ENCODE assay signal across 1 cellular context in the genomic region with DNA sequence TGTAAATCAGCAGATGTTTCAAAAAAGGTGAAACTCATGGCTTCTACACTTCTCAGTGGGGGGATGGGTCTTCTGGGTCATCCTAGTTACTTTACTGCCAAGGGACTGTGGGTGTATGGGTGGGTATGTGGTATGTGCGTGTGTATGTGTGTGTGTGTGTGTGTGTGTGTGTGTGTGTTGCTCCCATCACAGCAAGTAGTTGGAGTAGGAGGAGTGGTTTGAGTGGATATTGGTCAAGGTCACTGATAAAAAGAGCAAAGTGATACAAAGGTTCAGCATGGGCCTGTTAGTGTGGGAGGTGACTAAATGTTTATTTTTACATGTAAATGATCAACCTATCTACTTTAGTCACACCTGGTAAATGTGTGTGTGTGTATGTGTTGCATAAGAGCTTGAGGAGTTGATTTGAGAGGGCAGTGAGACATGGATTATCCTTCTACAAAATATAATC.
TF ChIP-seq lines count a peak whose summit lies in the region.

No MANE protein-coding gene starts in this region.

TF ChIP-seq in HepG2, 621 proteins besides CTCF, POLR2A, EP300 and RAD21 (continued from another document and continues in another):
- TF ChIP-seq, protein P1, sequence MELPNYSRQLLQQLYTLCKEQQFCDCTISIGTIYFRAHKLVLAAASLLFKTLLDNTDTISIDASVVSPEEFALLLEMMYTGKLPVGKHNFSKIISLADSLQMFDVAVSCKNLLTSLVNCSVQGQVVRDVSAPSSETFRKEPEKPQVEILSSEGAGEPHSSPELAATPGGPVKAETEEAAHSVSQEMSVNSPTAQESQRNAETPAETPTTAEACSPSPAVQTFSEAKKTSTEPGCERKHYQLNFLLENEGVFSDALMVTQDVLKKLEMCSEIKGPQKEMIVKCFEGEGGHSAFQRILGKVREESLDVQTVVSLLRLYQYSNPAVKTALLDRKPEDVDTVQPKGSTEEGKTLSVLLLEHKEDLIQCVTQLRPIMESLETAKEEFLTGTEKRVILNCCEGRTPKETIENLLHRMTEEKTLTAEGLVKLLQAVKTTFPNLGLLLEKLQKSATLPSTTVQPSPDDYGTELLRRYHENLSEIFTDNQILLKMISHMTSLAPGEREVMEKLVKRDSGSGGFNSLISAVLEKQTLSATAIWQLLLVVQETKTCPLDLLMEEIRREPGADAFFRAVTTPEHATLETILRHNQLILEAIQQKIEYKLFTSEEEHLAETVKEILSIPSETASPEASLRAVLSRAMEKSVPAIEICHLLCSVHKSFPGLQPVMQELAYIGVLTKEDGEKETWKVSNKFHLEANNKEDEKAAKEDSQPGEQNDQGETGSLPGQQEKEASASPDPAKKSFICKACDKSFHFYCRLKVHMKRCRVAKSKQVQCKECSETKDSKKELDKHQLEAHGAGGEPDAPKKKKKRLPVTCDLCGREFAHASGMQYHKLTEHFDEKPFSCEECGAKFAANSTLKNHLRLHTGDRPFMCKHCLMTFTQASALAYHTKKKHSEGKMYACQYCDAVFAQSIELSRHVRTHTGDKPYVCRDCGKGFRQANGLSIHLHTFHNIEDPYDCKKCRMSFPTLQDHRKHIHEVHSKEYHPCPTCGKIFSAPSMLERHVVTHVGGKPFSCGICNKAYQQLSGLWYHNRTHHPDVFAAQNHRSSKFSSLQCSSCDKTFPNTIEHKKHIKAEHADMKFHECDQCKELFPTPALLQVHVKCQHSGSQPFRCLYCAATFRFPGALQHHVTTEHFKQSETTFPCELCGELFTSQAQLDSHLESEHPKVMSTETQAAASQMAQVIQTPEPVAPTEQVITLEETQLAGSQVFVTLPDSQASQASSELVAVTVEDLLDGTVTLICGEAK (IDR thresholded peaks at IDR 0.05) = no peak
- TF ChIP-seq, protein P1 (CRISPR knock-in tag; IDR thresholded peaks at IDR 0.05) = no peak; the same call in 1 of the 2 replicates
- TF ChIP-seq, protein P2, sequence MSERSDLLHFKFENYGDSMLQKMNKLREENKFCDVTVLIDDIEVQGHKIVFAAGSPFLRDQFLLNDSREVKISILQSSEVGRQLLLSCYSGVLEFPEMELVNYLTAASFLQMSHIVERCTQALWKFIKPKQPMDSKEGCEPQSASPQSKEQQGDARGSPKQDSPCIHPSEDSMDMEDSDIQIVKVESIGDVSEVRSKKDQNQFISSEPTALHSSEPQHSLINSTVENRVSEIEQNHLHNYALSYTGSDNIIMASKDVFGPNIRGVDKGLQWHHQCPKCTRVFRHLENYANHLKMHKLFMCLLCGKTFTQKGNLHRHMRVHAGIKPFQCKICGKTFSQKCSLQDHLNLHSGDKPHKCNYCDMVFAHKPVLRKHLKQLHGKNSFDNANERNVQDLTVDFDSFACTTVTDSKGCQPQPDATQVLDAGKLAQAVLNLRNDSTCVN (CRISPR knock-in tag; IDR thresholded peaks at IDR 0.05; ENCODE audit: borderline replicate concordance) = no peak
- TF ChIP-seq, protein P3, sequence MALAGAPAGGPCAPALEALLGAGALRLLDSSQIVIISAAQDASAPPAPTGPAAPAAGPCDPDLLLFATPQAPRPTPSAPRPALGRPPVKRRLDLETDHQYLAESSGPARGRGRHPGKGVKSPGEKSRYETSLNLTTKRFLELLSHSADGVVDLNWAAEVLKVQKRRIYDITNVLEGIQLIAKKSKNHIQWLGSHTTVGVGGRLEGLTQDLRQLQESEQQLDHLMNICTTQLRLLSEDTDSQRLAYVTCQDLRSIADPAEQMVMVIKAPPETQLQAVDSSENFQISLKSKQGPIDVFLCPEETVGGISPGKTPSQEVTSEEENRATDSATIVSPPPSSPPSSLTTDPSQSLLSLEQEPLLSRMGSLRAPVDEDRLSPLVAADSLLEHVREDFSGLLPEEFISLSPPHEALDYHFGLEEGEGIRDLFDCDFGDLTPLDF (CRISPR knock-in tag; IDR thresholded peaks at IDR 0.05) = no peak
- TF ChIP-seq FOXK2 (IDR thresholded peaks at IDR 0.05) = peak; percentile 58; the same call in 1 of the 2 replicates
- TF ChIP-seq CCDC6 (CRISPR knock-in tag; IDR thresholded peaks at IDR 0.05) = no peak; the same call in 1 of the 2 replicates
- 0 out of 2 replicates have a peak, but pooled peaks have one; percentile 18 for TF ChIP-seq ZNF350 (CRISPR knock-in tag; IDR thresholded peaks at IDR 0.05; ENCODE audit: borderline replicate concordance, low read depth)
- TF ChIP-seq FOXK1 (CRISPR knock-in tag; IDR thresholded peaks at IDR 0.05; ENCODE audit: borderline replicate concordance, low read depth) = peak; percentile 56
- 0 out of 2 replicates have a peak, but pooled peaks have one; percentile 35 for TF ChIP-seq ZNF543 (CRISPR knock-in tag; IDR thresholded peaks at IDR 0.05)
- no peak for TF ChIP-seq SRSF4 (IDR thresholded peaks at IDR 0.05; ENCODE audit: low read depth, low read length, poor library complexity, severe bottlenecking)
- 0 out of 2 replicates have a peak, but pooled peaks have one; percentile 42 for TF ChIP-seq ZNF205 (CRISPR knock-in tag; IDR thresholded peaks at IDR 0.05)
- no peak for TF ChIP-seq ZNF607 (CRISPR knock-in tag; IDR thresholded peaks at IDR 0.05; ENCODE audit: borderline replicate concordance)
- TF ChIP-seq, protein P4, sequence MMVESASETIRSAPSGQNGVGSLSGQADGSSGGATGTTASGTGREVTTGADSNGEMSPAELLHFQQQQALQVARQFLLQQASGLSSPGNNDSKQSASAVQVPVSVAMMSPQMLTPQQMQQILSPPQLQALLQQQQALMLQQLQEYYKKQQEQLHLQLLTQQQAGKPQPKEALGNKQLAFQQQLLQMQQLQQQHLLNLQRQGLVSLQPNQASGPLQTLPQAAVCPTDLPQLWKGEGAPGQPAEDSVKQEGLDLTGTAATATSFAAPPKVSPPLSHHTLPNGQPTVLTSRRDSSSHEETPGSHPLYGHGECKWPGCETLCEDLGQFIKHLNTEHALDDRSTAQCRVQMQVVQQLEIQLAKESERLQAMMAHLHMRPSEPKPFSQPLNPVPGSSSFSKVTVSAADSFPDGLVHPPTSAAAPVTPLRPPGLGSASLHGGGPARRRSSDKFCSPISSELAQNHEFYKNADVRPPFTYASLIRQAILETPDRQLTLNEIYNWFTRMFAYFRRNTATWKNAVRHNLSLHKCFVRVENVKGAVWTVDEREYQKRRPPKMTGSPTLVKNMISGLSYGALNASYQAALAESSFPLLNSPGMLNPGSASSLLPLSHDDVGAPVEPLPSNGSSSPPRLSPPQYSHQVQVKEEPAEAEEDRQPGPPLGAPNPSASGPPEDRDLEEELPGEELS (CRISPR knock-in tag; IDR thresholded peaks at IDR 0.05) = peak; percentile 75
- TF ChIP-seq MZF1 (CRISPR knock-in tag; IDR thresholded peaks at IDR 0.05; ENCODE audit: borderline replicate concordance) = no peak
- no peak for TF ChIP-seq ZNF20 (CRISPR knock-in tag; IDR thresholded peaks at IDR 0.05)
- peak; percentile 96 for TF ChIP-seq FOXP1 (IDR thresholded peaks at IDR 0.05)
- TF ChIP-seq FOXP1 (CRISPR knock-in tag; IDR thresholded peaks at IDR 0.05) = peak; percentile 93
- TF ChIP-seq, protein P5, sequence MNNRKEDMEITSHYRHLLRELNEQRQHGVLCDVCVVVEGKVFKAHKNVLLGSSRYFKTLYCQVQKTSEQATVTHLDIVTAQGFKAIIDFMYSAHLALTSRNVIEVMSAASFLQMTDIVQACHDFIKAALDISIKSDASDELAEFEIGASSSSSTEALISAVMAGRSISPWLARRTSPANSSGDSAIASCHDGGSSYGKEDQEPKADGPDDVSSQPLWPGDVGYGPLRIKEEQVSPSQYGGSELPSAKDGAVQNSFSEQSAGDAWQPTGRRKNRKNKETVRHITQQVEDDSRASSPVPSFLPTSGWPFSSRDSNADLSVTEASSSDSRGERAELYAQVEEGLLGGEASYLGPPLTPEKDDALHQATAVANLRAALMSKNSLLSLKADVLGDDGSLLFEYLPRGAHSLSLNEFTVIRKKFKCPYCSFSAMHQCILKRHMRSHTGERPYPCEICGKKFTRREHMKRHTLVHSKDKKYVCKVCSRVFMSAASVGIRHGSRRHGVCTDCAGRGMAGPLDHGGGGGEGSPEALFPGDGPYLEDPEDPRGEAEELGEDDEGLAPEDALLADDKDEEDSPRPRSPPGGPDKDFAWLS (CRISPR knock-in tag; IDR thresholded peaks at IDR 0.05; ENCODE audit: borderline replicate concordance) = no peak
- no peak for TF ChIP-seq ZNF101 (CRISPR knock-in tag; IDR thresholded peaks at IDR 0.05; ENCODE audit: borderline replicate concordance, low read depth)
- TF ChIP-seq RCOR2 (CRISPR knock-in tag; IDR thresholded peaks at IDR 0.05) = no peak
- no peak for TF ChIP-seq MTA3 (CRISPR knock-in tag; IDR thresholded peaks at IDR 0.05)
- no peak for TF ChIP-seq ZNF337 (CRISPR knock-in tag; IDR thresholded peaks at IDR 0.05; ENCODE audit: borderline replicate concordance, low read depth)
- TF ChIP-seq PRPF4 (IDR thresholded peaks at IDR 0.05; ENCODE audit: low read depth, low read length, poor library complexity, severe bottlenecking) = no peak
- no peak for TF ChIP-seq KLF9 (CRISPR knock-in tag; IDR thresholded peaks at IDR 0.05; ENCODE audit: low read depth)
- TF ChIP-seq, protein P6, sequence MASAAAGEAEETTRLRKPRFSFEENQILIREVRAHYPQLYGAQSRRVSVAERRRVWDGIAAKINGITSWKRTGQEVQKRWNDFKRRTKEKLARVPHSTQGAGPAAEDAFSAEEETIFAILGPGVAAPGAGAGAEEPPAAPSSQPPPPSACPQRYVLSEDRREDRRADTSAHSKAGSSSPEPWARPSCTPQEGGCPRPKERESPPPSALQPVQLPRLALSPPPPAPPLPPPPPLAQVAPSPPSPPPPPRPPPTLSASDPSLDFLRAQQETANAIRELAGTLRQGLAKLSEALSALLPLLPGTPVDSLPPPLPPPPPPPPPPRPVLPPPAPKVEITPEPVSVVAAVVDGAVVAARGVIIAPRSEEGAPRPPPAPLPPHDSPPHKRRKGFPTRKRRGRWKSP (CRISPR knock-in tag; IDR thresholded peaks at IDR 0.05) = peak; percentile 66; the same call in 1 of the 2 replicates
- TF ChIP-seq KDM3A (CRISPR knock-in tag; IDR thresholded peaks at IDR 0.05; ENCODE audit: low read depth) = no peak
- TF ChIP-seq, protein P7, sequence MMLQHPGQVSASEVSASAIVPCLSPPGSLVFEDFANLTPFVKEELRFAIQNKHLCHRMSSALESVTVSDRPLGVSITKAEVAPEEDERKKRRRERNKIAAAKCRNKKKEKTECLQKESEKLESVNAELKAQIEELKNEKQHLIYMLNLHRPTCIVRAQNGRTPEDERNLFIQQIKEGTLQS (CRISPR knock-in tag; IDR thresholded peaks at IDR 0.05) = no peak
- TF ChIP-seq PLRG1 (conservative IDR thresholded peaks at IDR 0.05) = no peak
- TF ChIP-seq CHCHD3 (CRISPR knock-in tag; IDR thresholded peaks at IDR 0.05) = no peak
- TF ChIP-seq, protein P8, sequence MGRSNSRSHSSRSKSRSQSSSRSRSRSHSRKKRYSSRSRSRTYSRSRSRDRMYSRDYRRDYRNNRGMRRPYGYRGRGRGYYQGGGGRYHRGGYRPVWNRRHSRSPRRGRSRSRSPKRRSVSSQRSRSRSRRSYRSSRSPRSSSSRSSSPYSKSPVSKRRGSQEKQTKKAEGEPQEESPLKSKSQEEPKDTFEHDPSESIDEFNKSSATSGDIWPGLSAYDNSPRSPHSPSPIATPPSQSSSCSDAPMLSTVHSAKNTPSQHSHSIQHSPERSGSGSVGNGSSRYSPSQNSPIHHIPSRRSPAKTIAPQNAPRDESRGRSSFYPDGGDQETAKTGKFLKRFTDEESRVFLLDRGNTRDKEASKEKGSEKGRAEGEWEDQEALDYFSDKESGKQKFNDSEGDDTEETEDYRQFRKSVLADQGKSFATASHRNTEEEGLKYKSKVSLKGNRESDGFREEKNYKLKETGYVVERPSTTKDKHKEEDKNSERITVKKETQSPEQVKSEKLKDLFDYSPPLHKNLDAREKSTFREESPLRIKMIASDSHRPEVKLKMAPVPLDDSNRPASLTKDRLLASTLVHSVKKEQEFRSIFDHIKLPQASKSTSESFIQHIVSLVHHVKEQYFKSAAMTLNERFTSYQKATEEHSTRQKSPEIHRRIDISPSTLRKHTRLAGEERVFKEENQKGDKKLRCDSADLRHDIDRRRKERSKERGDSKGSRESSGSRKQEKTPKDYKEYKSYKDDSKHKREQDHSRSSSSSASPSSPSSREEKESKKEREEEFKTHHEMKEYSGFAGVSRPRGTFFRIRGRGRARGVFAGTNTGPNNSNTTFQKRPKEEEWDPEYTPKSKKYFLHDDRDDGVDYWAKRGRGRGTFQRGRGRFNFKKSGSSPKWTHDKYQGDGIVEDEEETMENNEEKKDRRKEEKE (IDR thresholded peaks at IDR 0.05) = no peak
- no peak for TF ChIP-seq SIX4 (CRISPR knock-in tag; IDR thresholded peaks at IDR 0.05)
- no peak for TF ChIP-seq MTF1 (CRISPR knock-in tag; IDR thresholded peaks at IDR 0.05)
- TF ChIP-seq MAFF (IDR thresholded peaks at IDR 0.05; ENCODE audit: low read depth, low read length) = no peak
- no peak for TF ChIP-seq SMYD3 (CRISPR knock-in tag; IDR thresholded peaks at IDR 0.05)
- no peak for TF ChIP-seq ZNF660 (CRISPR knock-in tag; IDR thresholded peaks at IDR 0.05; ENCODE audit: borderline replicate concordance, low read depth)
- TF ChIP-seq FLYWCH1 (CRISPR knock-in tag; IDR thresholded peaks at IDR 0.05) = no peak
- no peak; the same call in 1 of the 2 replicates for TF ChIP-seq ZBTB42 (CRISPR knock-in tag; IDR thresholded peaks at IDR 0.05)
- TF ChIP-seq MXI1 (IDR thresholded peaks at IDR 0.05; ENCODE audit: borderline replicate concordance, low read depth, low read length) = peak; percentile 19; the same call in 1 of the 3 replicates
- peak; percentile 59; the same call in 1 of the 2 replicates for TF ChIP-seq RXRB (CRISPR knock-in tag; IDR thresholded peaks at IDR 0.05; ENCODE audit: borderline replicate concordance)
- TF ChIP-seq NR1H2 (CRISPR knock-in tag; IDR thresholded peaks at IDR 0.05; ENCODE audit: borderline replicate concordance, low read depth) = no peak
- peak; percentile 81; the same call in 1 of the 2 replicates for TF ChIP-seq CEBPB (IDR thresholded peaks at IDR 0.05; ENCODE audit: borderline replicate concordance, low read depth, low read length)
- no peak for TF ChIP-seq HMG20B (CRISPR knock-in tag; conservative IDR thresholded peaks at IDR 0.05)
